8 cellular contexts compared by ENCODE assay signal in genomic region chr17:45222273-45222993, GRCh38. TPM values are rescaled to one million over a fixed set of nuclear protein-coding genes. Genes with fewer than 3 reads are reported as not detected.
DNase-seq lines count a peak whose midpoint lies in the region; ATAC-seq and TF ChIP-seq lines count a peak whose summit lies in the region.

No MANE protein-coding gene starts in this region.

- TF ChIP-seq CTCF in hepatocyte (IDR thresholded peaks at IDR 0.05; ENCODE audit: poor library complexity), result no peak

- no peaks in the 10 kb centered on the region for H3K36me3 ChIP-seq in hepatocyte (replicated peaks; ENCODE audit: insufficient read depth, low read depth)

- H2AFZ ChIP-seq in hepatocyte, result peak overlapping the region; percentile 52

- no peaks in the 10 kb centered on the region for H3K9me2 ChIP-seq in hepatocyte (replicated peaks; ENCODE audit: insufficient read depth)

- peaks cover 4% of the 10 kb centered on the region for H3K4me1 ChIP-seq in hepatocyte (ENCODE audit: insufficient read depth)

- no peaks in the 10 kb centered on the region for H3K9me3 ChIP-seq in hepatocyte (ENCODE audit: low read depth)

- H3K79me2 ChIP-seq in hepatocyte, result no peaks in the 10 kb centered on the region

- no peaks in the 10 kb centered on the region for H4K20me1 ChIP-seq in hepatocyte (ENCODE audit: insufficient read depth, poor library complexity, severe bottlenecking)

- peak; percentile 83 for DNase-seq in activated effector memory CD4-positive, alpha-beta T cell treated with anti-CD3 and anti-CD28 coated beads, Interleukin-2, amount 50 U/mL, for 16 hours
- DNase-seq in activated effector memory CD4-positive, alpha-beta T cell treated with Interleukin-2 at 50 U/mL for 16 hours, result no peak
- peak; percentile 80 to 83 for DNase-seq in activated T-cell treated with anti-CD3 and anti-CD28 coated beads, Interleukin-2, amount 50 U/mL, for 48 hours
- no peak for DNase-seq in hepatocyte (ENCODE audit: low spot score)
- DNase-seq in stimulated activated CD4-positive, alpha-beta T cell treated with anti-CD3 and anti-CD28 coated beads, Interleukin-2, amount 100 ng/mL, for 48 hours, result peak; percentile 60
- no peak for DNase-seq in RKO (ENCODE audit: low spot score)
- DNase-seq in HuH-7 (ENCODE audit: low spot score), result no peak

- peak overlapping the region; percentile 45 for H3K4me3 ChIP-seq in hepatocyte

- no peak for ATAC-seq in HG03095 (IDR thresholded peaks at IDR 0.05; ENCODE audit: unreplicated experiment)

- WGBS in hepatocyte (ENCODE audit: low lambda C conversion rate, missing lambda C conversion rate), result 7% methylated on average over 31 of the region's 37 CpGs

- H3K27me3 ChIP-seq in hepatocyte, result peaks cover 37% of the 10 kb centered on the region

- H3K27ac ChIP-seq in hepatocyte, result no peak overlapping the region

- H3K4me2 ChIP-seq in hepatocyte, result peak overlapping the region; percentile 96

RNA-seq across cellular contexts. Expression of gene FMNL1, which starts 0.7 kb away (rescaled TPM):
- total RNA-seq in hepatocyte, result 0.30 and 1.4 TPM in 2 replicates
- 1.2 and 2.9 TPM in 2 replicates for polyA plus RNA-seq in hepatocyte

RNA-seq across cellular contexts. Expression of gene SPATA32, which starts 39.5 kb away (rescaled TPM):
- not detected in 2 replicates for total RNA-seq in hepatocyte
- polyA plus RNA-seq in hepatocyte, result 0.19 and 0.31 TPM in 2 replicates

Comparison
In these comparisons a context has a peak if more than half of its experiments do, and no peak if none do; other contexts are left out.
1. DNase-seq: peak in activated effector memory CD4-positive, alpha-beta T cell treated with anti-CD3 and anti-CD28 coated beads, Interleukin-2, amount 50 U/mL, for 16 hours (single experiment), activated T-cell treated with anti-CD3 and anti-CD28 coated beads, Interleukin-2, amount 50 U/mL, for 48 hours (2 of 2) and stimulated activated CD4-positive, alpha-beta T cell treated with anti-CD3 and anti-CD28 coated beads, Interleukin-2, amount 100 ng/mL, for 48 hours (2 of 2); none in activated effector memory CD4-positive, alpha-beta T cell treated with Interleukin-2 at 50 U/mL for 16 hours (single experiment), hepatocyte (single experiment), RKO (single experiment) and HuH-7 (single experiment).